ENCODE assay signal across 19 cellular contexts in the genomic region with DNA sequence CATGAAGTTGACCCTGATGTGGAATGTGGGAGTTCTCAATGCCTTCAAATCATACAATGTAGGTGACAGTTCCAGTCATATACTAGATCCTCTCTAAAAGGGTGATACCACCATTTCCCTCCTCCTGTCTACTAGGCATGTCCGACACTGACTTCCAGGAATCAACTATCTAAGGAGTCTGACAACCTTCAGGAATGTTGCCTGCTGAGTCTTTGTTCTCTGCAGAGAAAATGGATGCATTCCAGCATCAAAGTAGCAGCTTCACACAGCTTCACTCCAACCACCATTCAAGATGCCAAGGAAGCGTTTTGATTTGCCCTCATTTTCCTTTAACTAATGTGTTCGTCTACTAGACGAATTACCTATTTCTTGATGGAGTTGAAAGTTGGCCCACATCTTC.
"Had no signal": no experiment of that assay in that cellular context is flagged by ENCODE, and none has a peak within 500 bp of the region (broad histone marks: within the 10 kb centered on the region; RNA-seq: fewer than 3 reads in every experiment).

No MANE protein-coding gene starts in this region.

- H3K4me1 Mint-ChIP-seq: activated naive CD8-positive, alpha-beta T cell treated with anti-CD3 and anti-CD28 coated beads, Interleukin-2, amount 10 ng/mL, durations not matched to agents 7 days and 5 days; mesothelial cell of epicardium had no signal

- H3K4me3 Mint-ChIP-seq: activated CD4-positive, alpha-beta memory T cell treated with anti-CD3 and anti-CD28 coated beads for 36 hours; activated naive CD8-positive, alpha-beta T cell treated with anti-CD3 and anti-CD28 coated beads, Interleukin-2, amount 10 ng/mL, durations not matched to agents 7 days and 5 days; dendritic cell treated with granulocyte-macrophage colony-stimulating factor and Interleukin-4, amounts not matched to agents 40 ng/mL and 50 ng/mL, for 4 days; mesothelial cell of epicardium; natural killer cell treated with Interleukin-12 subunit alpha and Interleukin-12 subunit beta and Interleukin-15 and Interleukin-18, amount 100 ng/mL, for 72 hours; stimulated activated memory B cell treated with anti-CD40 and anti-IgM and Interleukin-4, amounts not matched to agents 10 μg/mL and 1 μg/mL and 100 μg/mL, for 72 hours had no signal

- H3K27ac ChIP-seq: sigmoid colon, spleen, thoracic aorta, upper lobe of left lung, VCaP had no signal

- H3K4me3 ChIP-seq: lung, sigmoid colon, spleen, thoracic aorta, upper lobe of left lung had no signal

- H3K27me3 ChIP-seq: sigmoid colon, spleen, upper lobe of left lung had no signal

- H3K9me3 Mint-ChIP-seq: activated CD4-positive, alpha-beta memory T cell treated with anti-CD3 and anti-CD28 coated beads for 36 hours; mesothelial cell of epicardium; stimulated activated memory B cell treated with anti-CD40 and anti-IgM and Interleukin-4, amounts not matched to agents 10 μg/mL and 1 μg/mL and 100 μg/mL, for 72 hours had no signal

- H3K27me3 Mint-ChIP-seq: activated CD4-positive, alpha-beta memory T cell treated with anti-CD3 and anti-CD28 coated beads for 36 hours; natural killer cell treated with Interleukin-12 subunit alpha and Interleukin-12 subunit beta and Interleukin-15 and Interleukin-18, amount 100 ng/mL, for 72 hours; stimulated activated memory B cell treated with anti-CD40 and anti-IgM and Interleukin-4, amounts not matched to agents 10 μg/mL and 1 μg/mL and 100 μg/mL, for 72 hours had no signal

- H3K9me3 ChIP-seq: sigmoid colon, spleen, thoracic aorta, upper lobe of left lung had no signal

- H3K27ac Mint-ChIP-seq: activated CD4-positive, alpha-beta memory T cell treated with anti-CD3 and anti-CD28 coated beads for 36 hours; activated naive CD8-positive, alpha-beta T cell treated with anti-CD3 and anti-CD28 coated beads, Interleukin-2, amount 10 ng/mL, durations not matched to agents 7 days and 5 days; dendritic cell treated with granulocyte-macrophage colony-stimulating factor and Interleukin-4, amounts not matched to agents 40 ng/mL and 50 ng/mL, for 4 days; mesothelial cell of epicardium; natural killer cell treated with Interleukin-12 subunit alpha and Interleukin-12 subunit beta and Interleukin-15 and Interleukin-18, amount 100 ng/mL, for 72 hours; stimulated activated memory B cell treated with anti-CD40 and anti-IgM and Interleukin-4, amounts not matched to agents 10 μg/mL and 1 μg/mL and 100 μg/mL, for 72 hours had no signal

- DNase-seq: activated CD4-positive, alpha-beta memory T cell treated with anti-CD3 and anti-CD28 coated beads for 36 hours; activated naive CD4-positive, alpha-beta T cell treated with Interleukin-2 at 50 U/mL for 16 hours; activated naive CD8-positive, alpha-beta T cell treated with anti-CD3 and anti-CD28 coated beads, Interleukin-2, amount 10 ng/mL, durations not matched to agents 7 days and 5 days; effector CD8-positive, alpha-beta T cell; kidney; occipital lobe; posterior cingulate gyrus; sigmoid colon; spleen; stimulated activated CD4-positive, alpha-beta T cell treated with anti-CD3 and anti-CD28 coated beads, Interleukin-4, amount 100 ng/mL, for 4 hours; T-helper 2 cell; upper lobe of left lung had no signal

- H3K36me3 Mint-ChIP-seq: activated CD4-positive, alpha-beta memory T cell treated with anti-CD3 and anti-CD28 coated beads for 36 hours; activated naive CD8-positive, alpha-beta T cell treated with anti-CD3 and anti-CD28 coated beads, Interleukin-2, amount 10 ng/mL, durations not matched to agents 7 days and 5 days; mesothelial cell of epicardium; natural killer cell treated with Interleukin-12 subunit alpha and Interleukin-12 subunit beta and Interleukin-15 and Interleukin-18, amount 100 ng/mL, for 72 hours; stimulated activated memory B cell treated with anti-CD40 and anti-IgM and Interleukin-4, amounts not matched to agents 10 μg/mL and 1 μg/mL and 100 μg/mL, for 72 hours had no signal

- H3K36me3 ChIP-seq: sigmoid colon, spleen, thoracic aorta, upper lobe of left lung had no signal

- H3K4me1 ChIP-seq: sigmoid colon, upper lobe of left lung had no signal
